ENCODE assay signal across 6 cellular contexts in genomic region chr19:18278521-18279265, GRCh38. TPM values are rescaled to one million over a fixed set of nuclear protein-coding genes. Genes with fewer than 3 reads are reported as not detected.
DNase-seq lines count a peak whose midpoint lies in the region; ATAC-seq and TF ChIP-seq lines count a peak whose summit lies in the region.

No MANE protein-coding gene starts in this region.

- H3K4me3 ChIP-seq in BLaER1 treated with 17β-estradiol and CSF1 and Interleukin-3, amounts not matched to agents 10 nM and 100 nM = peak overlapping the region; percentile 81 to 99 (median 92)
- peak overlapping the region; percentile 74 to 92 for H3K4me3 ChIP-seq in SK-N-SH (ENCODE audit: low read depth in 2 of 2, low read length in 1 of 2)
- H3K4me3 ChIP-seq in epithelial cell of esophagus (ENCODE audit: low read length) = peak overlapping the region; percentile 97

- H3K4me1 ChIP-seq in BLaER1 treated with 17β-estradiol and CSF1 and Interleukin-3, amounts not matched to agents 10 nM and 100 nM = peaks cover 32 to 62% (median 55%) of the 10 kb centered on the region in 10 experiments
- peaks cover 16 to 18% of the 10 kb centered on the region in 2 experiments; a peak in 3 of 4 replicates for H3K4me1 ChIP-seq in SK-N-SH (ENCODE audit: control insufficient read depth in 1 of 2, insufficient read depth in 2 of 2, low read depth in 1 of 2, low read length in 1 of 2)

- no peak overlapping the region for H2AFZ ChIP-seq in SK-N-SH (ENCODE audit: low read depth)

- CTCF ChIA-PET in SK-N-SH (lab: Yijun Ruan, JAX) = interaction anchor here (0.6 to 13.0 kb wide), 51 partner anchors 8 to 505 kb away, joined by 3 to 216 read pairs (median 6); partner anchors contain the start of genes LRRC25, LSM4, MPV17L2 and RAB3A

- peak overlapping the region; percentile 15 to 100 (median 98); a peak in 20 of 22 replicates for H3K27ac ChIP-seq in BLaER1 treated with 17β-estradiol and CSF1 and Interleukin-3, amounts not matched to agents 10 nM and 100 nM
- H3K27ac ChIP-seq in SK-N-SH (ENCODE audit: low read depth in 2 of 2, low read length in 1 of 2) = peak overlapping the region; percentile 31 to 97; a peak in 2 of 4 replicates

- POLR2A ChIA-PET in SK-N-SH (lab: Yijun Ruan, JAX) = interaction anchor here (1.0 to 6.1 kb wide), 10 partner anchors 14 to 110 kb away, joined by 3 to 112 read pairs (median 10); partner anchors contain the start of gene LSM4

- H3K9me2 ChIP-seq in SK-N-SH = no peaks in the 10 kb centered on the region

- ATAC-seq in GM18861 (IDR thresholded peaks at IDR 0.05; ENCODE audit: unreplicated experiment) = no peak

- TF ChIP-seq RAD21 in SK-N-SH (IDR thresholded peaks at IDR 0.05; ENCODE audit: low read length) = no peak

- peak overlapping the region; percentile 95 to 100 (median 99) for H3K9ac ChIP-seq in BLaER1 treated with 17β-estradiol and CSF1 and Interleukin-3, amounts not matched to agents 10 nM and 100 nM
- peak overlapping the region; percentile 98 for H3K9ac ChIP-seq in SK-N-SH

- no peaks in the 10 kb centered on the region for H3K27me3 ChIP-seq in BLaER1 treated with 17β-estradiol and CSF1 and Interleukin-3, amounts not matched to agents 10 nM and 100 nM
- H3K27me3 ChIP-seq in SK-N-SH (ENCODE audit: insufficient read depth) = no peaks in the 10 kb centered on the region

- peak overlapping the region; percentile 73 to 97 (median 90) for H3K4me2 ChIP-seq in BLaER1 treated with 17β-estradiol and CSF1 and Interleukin-3, amounts not matched to agents 10 nM and 100 nM
- peak overlapping the region; percentile 93 for H3K4me2 ChIP-seq in SK-N-SH

- peaks cover 69% of the 10 kb centered on the region for H3K79me2 ChIP-seq in SK-N-SH (ENCODE audit: insufficient read depth)

- peaks cover 24% of the 10 kb centered on the region for H3F3A ChIP-seq in SK-N-SH (replicated peaks; ENCODE audit: insufficient read depth)

- DNase-seq in SK-N-SH (no peak), epithelial cell of esophagus (ENCODE audit: low read depth) (no peak), SIG-M5 treated with dmso at 0.1 percent for 504 hours (lab: John Stamatoyannopoulos, UW; ENCODE audit: unreplicated experiment) (no peak)
- DNase-seq in stimulated activated CD4-positive, alpha-beta T cell treated with anti-CD3 and anti-CD28 coated beads, Interleukin-15, amount 100 ng/mL, for 24 hours = peak; percentile 66

- TF ChIP-seq CTCF in SK-N-SH (IDR thresholded peaks at IDR 0.05) (peak; percentile 53), epithelial cell of esophagus (IDR thresholded peaks at IDR 0.05; ENCODE audit: insufficient read depth, low read depth, low read length, missing control alignments) (peak; percentile 33)

- H3K36me3 ChIP-seq in BLaER1 treated with 17β-estradiol and CSF1 and Interleukin-3, amounts not matched to agents 10 nM and 100 nM = peaks cover 26 to 50% (median 43%) of the 10 kb centered on the region in 11 experiments
- H3K36me3 ChIP-seq in SK-N-SH (replicated peaks in 1 of 2; ENCODE audit: control insufficient read depth in 1 of 2, insufficient read depth in 2 of 2, low read length in 1 of 2) = peaks cover 4 to 18% of the 10 kb centered on the region in 2 experiments

- H3K9me3 ChIP-seq in BLaER1 treated with 17β-estradiol and CSF1 and Interleukin-3, amounts not matched to agents 10 nM and 100 nM (replicated peaks in 1 of 11) = no peaks in the 10 kb centered on the region
- H3K9me3 ChIP-seq in SK-N-SH = no peaks in the 10 kb centered on the region

- no peak for TF ChIP-seq EP300 in SK-N-SH (IDR thresholded peaks at IDR 0.05; ENCODE audit: borderline replicate concordance in 1 of 2, low read depth in 1 of 2, low read length in 1 of 2)

- peaks cover 68 to 76% (median 74%) of the 10 kb centered on the region in 11 experiments for H4K20me1 ChIP-seq in BLaER1 treated with 17β-estradiol and CSF1 and Interleukin-3, amounts not matched to agents 10 nM and 100 nM
- H4K20me1 ChIP-seq in SK-N-SH (ENCODE audit: insufficient read depth) = peaks cover 66% of the 10 kb centered on the region

- 55% methylated on average over 10 of the region's 10 CpGs for WGBS in SK-N-SH (ENCODE audit: low lambda C conversion rate)

TF ChIP-seq in SK-N-SH, 30 proteins besides CTCF, POLR2A, EP300 and RAD21:
- TF ChIP-seq RFX5 (IDR thresholded peaks at IDR 0.05; ENCODE audit: low read length) (no peak), NRF1 (IDR thresholded peaks at IDR 0.05; ENCODE audit: low read depth, low read length) (no peak), MEF2A (IDR thresholded peaks at IDR 0.05; ENCODE audit: borderline replicate concordance, low read depth) (no peak), IRF3 (IDR thresholded peaks at IDR 0.05; ENCODE audit: low read depth, low read length) (no peak), TAF1 (IDR thresholded peaks at IDR 0.05; ENCODE audit: borderline replicate concordance, low read depth, low read length) (no peak), TCF12 (IDR thresholded peaks at IDR 0.05) (no peak), RCOR1 (IDR thresholded peaks at IDR 0.05; ENCODE audit: low read length) (no peak), MXI1 (IDR thresholded peaks at IDR 0.05; ENCODE audit: low read depth, low read length) (no peak), MAX (IDR thresholded peaks at IDR 0.05; ENCODE audit: low read depth) (no peak), GATA2 (CRISPR knock-in tag; IDR thresholded peaks at IDR 0.05) (no peak), ZBTB33 (IDR thresholded peaks at IDR 0.05; ENCODE audit: borderline replicate concordance, low read depth) (no peak), NFIC (IDR thresholded peaks at IDR 0.05; ENCODE audit: borderline replicate concordance) (no peak), FOXJ3 (CRISPR knock-in tag; IDR thresholded peaks at IDR 0.05) (no peak), FOSL2 (IDR thresholded peaks at IDR 0.05; ENCODE audit: borderline replicate concordance, low read depth) (no peak), EZH2phosphoT487 (IDR thresholded peaks at IDR 0.05; ENCODE audit: borderline replicate concordance, low read depth) (no peak), POLR2AphosphoS5 (IDR thresholded peaks at IDR 0.05; ENCODE audit: low read depth, low read length) (no peak), GABPA (IDR thresholded peaks at IDR 0.05; ENCODE audit: low read depth) (no peak), YY1 (IDR thresholded peaks at IDR 0.05; ENCODE audit: low read depth) (no peak), FOXM1 (IDR thresholded peaks at IDR 0.05; ENCODE audit: low read depth) (no peak)
TF ChIP-seq in SK-N-SH: peak in this region for 0.

RNA-seq across cellular contexts. Expression of gene JUND, which starts 2.7 kb away (rescaled TPM):
- 92.5 and 115 TPM in 2 replicates for polyA plus RNA-seq in SK-N-SH (2012; rRNA removed)
- 55.4 and 101 TPM in 2 replicates for polyA plus RNA-seq in SK-N-SH (2012; cell fraction: cytosol; rRNA removed)
- 125 and 131 TPM in 2 replicates for polyA plus RNA-seq in SK-N-SH (2012; cell fraction: nucleus; rRNA removed)

RNA-seq across cellular contexts. Expression of gene IQCN, which starts 4.4 kb away (rescaled TPM):
- polyA plus RNA-seq in SK-N-SH (2012; rRNA removed) = 1.9 and 2.5 TPM in 2 replicates
- polyA plus RNA-seq in SK-N-SH (2012; cell fraction: cytosol; rRNA removed) = 0.19 and 0.41 TPM in 2 replicates
- polyA plus RNA-seq in SK-N-SH (2012; cell fraction: nucleus; rRNA removed) = 16.0 and 19.5 TPM in 2 replicates

RNA-seq across cellular contexts. Expression of gene LSM4, which starts 44.2 kb away (rescaled TPM):
- 235 and 277 TPM in 2 replicates for polyA plus RNA-seq in SK-N-SH (2012; rRNA removed)
- 193 and 249 TPM in 2 replicates for polyA plus RNA-seq in SK-N-SH (2012; cell fraction: cytosol; rRNA removed)
- 104 and 192 TPM in 2 replicates for polyA plus RNA-seq in SK-N-SH (2012; cell fraction: nucleus; rRNA removed)

RNA-seq across cellular contexts. Expression of gene PDE4C, which starts 52.5 kb away (rescaled TPM):
- 0.36 and 1.0 TPM in 2 replicates for polyA plus RNA-seq in SK-N-SH (2012; rRNA removed)
- 0.05 and 0.26 TPM in 2 replicates for polyA plus RNA-seq in SK-N-SH (2012; cell fraction: cytosol; rRNA removed)
- 4.1 and 8.2 TPM in 2 replicates for polyA plus RNA-seq in SK-N-SH (2012; cell fraction: nucleus; rRNA removed)
